ENCODE assay signal across 8 cellular contexts in genomic region chr21:5101749-5102148, GRCh38.
DNase-seq lines count a peak whose midpoint lies in the region; ATAC-seq lines count a peak whose summit lies in the region.
"Not testable (repeated sequence)": the region's sequence is repeated elsewhere in the genome, so short reads cannot be mapped to it uniquely, and the experiment has no call there.

No MANE protein-coding gene starts in this region.

- peak; percentile 83 for DNase-seq in CD1c-positive myeloid dendritic cell (ENCODE audit: extremely low spot score)
- DNase-seq in activated CD4-positive, alpha-beta T cell treated with anti-CD3 and anti-CD28 coated beads for 4 hours, result peak; percentile 78
- peak; percentile 80 for DNase-seq in activated naive CD4-positive, alpha-beta T cell treated with Interleukin-2 at 50 U/mL for 16 hours
- peak; percentile 73 for DNase-seq in cardiac septum (ENCODE audit: low spot score)
- DNase-seq in posterior cingulate gyrus, result peak in 7 of 10 donors; percentile 11 to 86 (median 37)
- peak; percentile 60 for DNase-seq in stimulated activated CD8-positive, alpha-beta memory T cell treated with anti-CD3 and anti-CD28 coated beads, Interleukin-4, amount 100 ng/mL, for 24 hours (ENCODE audit: low read depth)

- intact Hi-C loops in cardiac septum (cut with DNase I); posterior cingulate gyrus (cut with DNase I): not testable (repeated sequence)

- ATAC-seq in GM21423 (IDR thresholded peaks at IDR 0.05; ENCODE audit: unreplicated experiment), result peak; percentile 41
- ATAC-seq in HG03520 (IDR thresholded peaks at IDR 0.05; ENCODE audit: unreplicated experiment), result peak; percentile 44

Comparison
In these comparisons a context has a peak if more than half of its experiments do, and no peak if none do; other contexts are left out.
1. Peak in every context shown above with its lines: DNase-seq and ATAC-seq.